Comparison of ENCODE assay signal across 8 cellular contexts in the genomic region with DNA sequence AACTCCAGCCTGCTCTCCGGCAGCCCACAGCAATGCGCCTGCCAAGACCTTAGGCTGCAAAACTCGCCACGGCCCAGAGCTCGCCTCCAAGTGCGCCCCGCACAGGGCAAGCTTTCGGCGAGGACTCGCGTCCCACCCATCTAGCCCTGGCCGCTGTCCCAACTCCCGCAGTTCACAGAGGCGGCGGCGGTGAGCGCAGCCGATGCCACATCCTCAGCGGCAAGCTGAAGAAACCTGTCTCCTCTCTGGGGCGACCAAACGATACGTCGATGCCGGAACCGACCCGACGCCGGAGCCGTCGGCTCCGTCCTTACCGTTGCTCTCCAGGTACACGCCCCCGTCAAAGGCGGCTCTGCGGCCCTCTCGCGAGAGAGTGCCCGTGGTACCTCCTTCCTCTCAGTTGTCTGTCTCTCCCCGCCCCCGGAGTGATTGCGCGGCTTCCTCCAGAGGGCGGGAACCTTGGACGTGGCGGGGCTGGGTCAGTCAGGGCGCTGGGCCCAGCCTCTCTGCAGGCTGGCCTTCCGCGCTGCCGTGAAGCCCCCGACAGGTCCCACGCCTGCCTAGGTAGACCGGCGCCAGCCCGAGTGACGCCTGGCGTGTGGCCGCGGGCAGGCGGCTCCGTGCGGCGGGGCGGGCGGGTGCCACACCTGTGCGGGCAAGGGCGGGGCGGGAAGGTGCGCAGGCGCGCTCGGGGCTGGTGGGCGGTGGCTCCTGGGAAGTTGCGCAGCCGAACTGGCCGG. TPM values are rescaled to one million over a fixed set of nuclear protein-coding genes. Genes with fewer than 3 reads are reported as not detected.
DNase-seq lines count a peak whose midpoint lies in the region; ATAC-seq and TF ChIP-seq lines count a peak whose summit lies in the region.

No MANE protein-coding gene starts in this region.

- peak; percentile 89 for ATAC-seq in HG02571 (IDR thresholded peaks at IDR 0.05; ENCODE audit: unreplicated experiment)

- CTCF ChIA-PET in GM10248 (lab: Yijun Ruan, JAX) = interaction anchor here (0.5 to 1.2 kb wide), 8 partner anchors 9 to 158 kb away, joined by 3 to 6 read pairs (median 3); no protein-coding TSS in a partner anchor

- POLR2A ChIA-PET in GM10248 (lab: Yijun Ruan, JAX) = interaction anchor here (0.7 kb wide), 1 partner anchor 153 kb away, joined by 3 read pairs; the partner anchor contains the start of gene NAA15

- peak; percentile 11 for TF ChIP-seq CTCF in GM10248 (IDR thresholded peaks at IDR 0.05; ENCODE audit: control extremely low read depth, extremely low read depth, low read depth, missing control alignments)

- in situ Hi-C loops in SK-MEL-5 (cut with HindIII; ENCODE audit: low pct_unique_long_range_greater_than_20kb, low sequenced_read_pairs) = no loop called here

- DNase-seq in GM10248 (ENCODE audit: extremely low spot score) (peak; percentile 96), NAMALWA (ENCODE audit: low spot score) (peak; percentile 98), SK-MEL-5 (ENCODE audit: low read depth, low spot score) (peak; percentile 94), germinal center (ENCODE audit: low spot score) (peak; percentile 92), non-pigmented ciliary epithelial cell (ENCODE audit: low read depth) (peak; percentile 86), superior temporal gyrus (ENCODE audit: extremely low spot score) (peak; percentile 92)
- DNase-seq in activated naive CD4-positive, alpha-beta T cell treated with anti-CD3 and anti-CD28 coated beads, Interleukin-2, amount 50 U/mL, for 16 hours = peak; percentile 96

RNA-seq across cellular contexts. Expression of gene RAB33B, which starts 0.4 kb away (rescaled TPM):
- 4.2 and 4.8 TPM in 2 replicates for total RNA-seq in SK-MEL-5 (2014; rRNA removed; shearing (Covaris generic))
- polyA plus RNA-seq in SK-MEL-5 (2015; cell fraction: cytosol; rRNA removed) = 3.0 and 4.1 TPM in 2 replicates
- 5.8 and 11.7 TPM in 2 replicates for polyA plus RNA-seq in SK-MEL-5 (2015; cell fraction: nucleus; rRNA removed)

Comparison
In these comparisons a context has a peak if more than half of its experiments do, and no peak if none do; other contexts are left out.
1. Peak in every context shown above with its lines: DNase-seq and ATAC-seq.